Comparison of ENCODE assay signal across 27 cellular contexts in genomic region chr9:105760053-105760452, GRCh38.
DNase-seq lines count a peak whose midpoint lies in the region; ATAC-seq, FAIRE-seq and TF ChIP-seq lines count a peak whose summit lies in the region.
"Had no signal": no experiment of that assay in that cellular context is flagged by ENCODE, and none has a peak within 500 bp of the region (broad histone marks: within the 10 kb centered on the region; RNA-seq: fewer than 3 reads in every experiment).

No MANE protein-coding gene starts in this region.

- no peak overlapping the region for H3K9ac ChIP-seq in K562 (ENCODE audit: insufficient read depth in 1 of 2, low read depth in 2 of 2, low read length in 2 of 2)
- H3K9ac ChIP-seq: BLaER1 treated with 17β-estradiol and CSF1 and Interleukin-3, amounts not matched to agents 10 nM and 100 nM; KMS-11 had no signal

- H3K27ac ChIP-seq in K562 (ENCODE audit: extremely low read depth, low read depth, low read length) = no peak overlapping the region
- H3K27ac ChIP-seq in thyroid gland = no peak overlapping the region
- H3K27ac ChIP-seq: BLaER1 treated with 17β-estradiol and CSF1 and Interleukin-3, amounts not matched to agents 10 nM and 100 nM; HL-60; KMS-11; SJSA1 had no signal

- no peaks in the 10 kb centered on the region for H4K20me1 ChIP-seq in K562 (replicated peaks; ENCODE audit: control insufficient read depth, insufficient read depth, low read length)
- H4K20me1 ChIP-seq: BLaER1 treated with 17β-estradiol and CSF1 and Interleukin-3, amounts not matched to agents 10 nM and 100 nM had no signal

- POLR2A ChIA-PET in K562 (lab: Yijun Ruan, JAX) = no interaction called here

- H3K4me3 ChIP-seq in K562 (no peak overlapping the region), thyroid gland (replicated peaks in 1 of 3) (no peak overlapping the region)
- H3K4me3 ChIP-seq: BLaER1 treated with 17β-estradiol and CSF1 and Interleukin-3, amounts not matched to agents 10 nM and 100 nM; SJSA1 had no signal

- H3K4me2 ChIP-seq in K562 (ENCODE audit: insufficient read depth, low read length) = no peak overlapping the region
- H3K4me2 ChIP-seq: BLaER1 treated with 17β-estradiol and CSF1 and Interleukin-3, amounts not matched to agents 10 nM and 100 nM; KMS-11 had no signal

- WGBS in K562 (ENCODE audit: insufficient coverage, low coverage, missing lambda C conversion rate) = 69% methylated on average over 8 of the region's 8 CpGs
- 96 to 97% methylated on average over 8 of the region's 8 CpGs for WGBS in thyroid gland, 2 donors

- H3K27me3 ChIP-seq in K562 (ENCODE audit: control insufficient read depth in 2 of 2, insufficient read depth in 2 of 2, low read length in 2 of 2) (no peaks in the 10 kb centered on the region), thyroid gland (no peaks in the 10 kb centered on the region)
- H3K27me3 ChIP-seq: BLaER1 treated with 17β-estradiol and CSF1 and Interleukin-3, amounts not matched to agents 10 nM and 100 nM; SJSA1 had no signal

- CTCF ChIA-PET in K562 (lab: Yijun Ruan, JAX; ENCODE audit: low intra/inter-chr PET ratio) = no interaction called here

- TF ChIP-seq EP300 in K562 (IDR thresholded peaks at IDR 0.05; ENCODE audit: low read length) = no peak; the same call in 1 of the 2 replicates

- no TSS peak for BruUV-seq in K562 (replicated peaks; lab: Mats Ljungman, UMichigan)

- no peaks in the 10 kb centered on the region for H3K9me1 ChIP-seq in K562 (ENCODE audit: control insufficient read depth, insufficient read depth, low read length)

- TF ChIP-seq POLR2A in H54 (IDR thresholded peaks at IDR 0.05; ENCODE audit: low read depth, low read length) = no peak
- no peak for TF ChIP-seq POLR2A in K562 (conservative IDR thresholded peaks at IDR 0.05)
- no peak for TF ChIP-seq POLR2A in thyroid gland (IDR thresholded peaks at IDR 0.05)

- DNase-seq in H54 (ENCODE audit: insufficient read length, low spot score) = no peak
- peak; percentile 26 for DNase-seq in MV-4-11 (lab: John Stamatoyannopoulos, UW)
- peak in 1 of 4 experiments; percentile 5 for DNase-seq in K562 (ENCODE audit: extremely low read depth in 1 of 4, low spot score in 3 of 4)
- DNase-seq in fibroblast of the conjunctiva (ENCODE audit: low read depth) = peak; percentile 1
- DNase-seq in SHP77 treated with DMSO at 0.1 percent for 48 hours (lab: John Stamatoyannopoulos, UW) = no peak
- DNase-seq in thyroid gland = no peak
- DNase-seq in amniotic stem cell (lab: John Stamatoyannopoulos, UW) = no peak
- DNase-seq: Caco-2; CD4-positive, alpha-beta memory T cell; DMS 273 treated with DMSO at 0.1 percent for 48 hours; DND-41; H9; NCI-H1092; NCI-H1436; NCI-H187 treated with DMSO at 0.1 percent for 48 hours; NCI-H2107; NCI-H510A; NCI-H748 treated with DMSO at 0.1 percent for 48 hours; T-helper 1 cell had no signal

- in situ Hi-C loops in K562 (cut with MboI) = no loop called here

- peak; percentile 77 for FAIRE-seq in H54 (lab: Jason Lieb, UNC)
- FAIRE-seq in K562 (lab: Jason Lieb, UNC) = no peak
- FAIRE-seq: G401.6, GM12892 had no signal

- H3K36me3 ChIP-seq in K562 (ENCODE audit: control insufficient read depth, insufficient read depth, low read length) (peaks cover 7% of the 10 kb centered on the region; the same call in 2 of the 3 replicates), thyroid gland (no peaks in the 10 kb centered on the region)
- H3K36me3 ChIP-seq: SJSA1 had no signal

- TF ChIP-seq CTCF in K562 (IDR thresholded peaks at IDR 0.05 in 2 of 3, conservative IDR thresholded peaks at IDR 0.05 in 1 of 3; ENCODE audit: insufficient read depth in 2 of 3, low read depth in 1 of 3, low read length in 3 of 3) (no peak), thyroid gland (IDR thresholded peaks at IDR 0.05) (no peak)

- ATAC-seq in K562 (peak; percentile 47; the same call in 2 of the 3 replicates), GM21367 (IDR thresholded peaks at IDR 0.05; ENCODE audit: unreplicated experiment) (no peak)
- ATAC-seq: Panc1 had no signal

- intact Hi-C loops in K562 (cut with micrococcal nuclease) = no loop called here
- intact Hi-C loops in thyroid gland (cut with DNase I) = no loop called here

- H3K4me1 ChIP-seq in K562 (replicated peaks in 1 of 2; ENCODE audit: control insufficient read depth in 2 of 2, insufficient read depth in 2 of 2, low read length in 2 of 2) (no peaks in the 10 kb centered on the region), thyroid gland (no peaks in the 10 kb centered on the region)
- H3K4me1 ChIP-seq: BLaER1 treated with 17β-estradiol and CSF1 and Interleukin-3, amounts not matched to agents 10 nM and 100 nM; Caco-2; SJSA1 had no signal

- TF ChIP-seq RAD21 in K562 (CRISPR knock-in tag; conservative IDR thresholded peaks at IDR 0.05 in 1 of 2, IDR thresholded peaks at IDR 0.05 in 1 of 2) = no peak

- no peaks in the 10 kb centered on the region for H3K79me2 ChIP-seq in K562 (ENCODE audit: control insufficient read depth, insufficient read depth, low read length)

- H2AFZ ChIP-seq in K562 (ENCODE audit: low read depth, low read length) = no peak overlapping the region

- no peaks in the 10 kb centered on the region for H3K9me3 ChIP-seq in K562 (replicated peaks; ENCODE audit: control insufficient read depth, insufficient read depth, low read depth, low read length)
- no peaks in the 10 kb centered on the region for H3K9me3 ChIP-seq in thyroid gland
- H3K9me3 ChIP-seq: Caco-2, SJSA1 had no signal

TF ChIP-seq in K562, 482 proteins besides CTCF, POLR2A, EP300 and RAD21 (continues in another document):
- no peak for TF ChIP-seq ZBTB7A (IDR thresholded peaks at IDR 0.05; ENCODE audit: borderline replicate concordance, control insufficient read depth, low read depth, low read length)
- TF ChIP-seq FOXP4 (CRISPR knock-in tag; IDR thresholded peaks at IDR 0.05; ENCODE audit: borderline replicate concordance) = no peak
- no peak for TF ChIP-seq FOXJ3 (CRISPR knock-in tag; IDR thresholded peaks at IDR 0.05)
- TF ChIP-seq EZH2 (IDR thresholded peaks at IDR 0.05; ENCODE audit: borderline replicate concordance, low read depth, low read length) = no peak
- TF ChIP-seq ZBTB17 (CRISPR knock-in tag; IDR thresholded peaks at IDR 0.05) = no peak
- TF ChIP-seq ATF3 (IDR thresholded peaks at IDR 0.05) = peak; percentile 85
- TF ChIP-seq ATF3 (CRISPR knock-in tag; conservative IDR thresholded peaks at IDR 0.05) = no peak
- TF ChIP-seq NR2C1 (IDR thresholded peaks at IDR 0.05) = no peak
- TF ChIP-seq NR2C1 (tag; IDR thresholded peaks at IDR 0.05) = 0 out of 2 replicates have a peak, but pooled peaks have one; percentile 12
- no peak for TF ChIP-seq HDAC1 (IDR thresholded peaks at IDR 0.05)
- TF ChIP-seq EP400 (IDR thresholded peaks at IDR 0.05) = no peak
- TF ChIP-seq RBM17 (IDR thresholded peaks at IDR 0.05; ENCODE audit: borderline replicate concordance, low read depth, low read length) = no peak
- TF ChIP-seq ZNF431 (CRISPR knock-in tag; IDR thresholded peaks at IDR 0.05) = no peak
- TF ChIP-seq CBFA2T3 (IDR thresholded peaks at IDR 0.05) = no peak

Comparison
In these comparisons a context has a peak if more than half of its experiments do, and no peak if none do; other contexts are left out.
1. DNase-seq: peak in MV-4-11 (single experiment) and fibroblast of the conjunctiva (single experiment); none in H54 (single experiment), SHP77 treated with DMSO at 0.1 percent for 48 hours (single experiment), thyroid gland (0 of 2) and amniotic stem cell (single experiment).